In the genomic region with DNA sequence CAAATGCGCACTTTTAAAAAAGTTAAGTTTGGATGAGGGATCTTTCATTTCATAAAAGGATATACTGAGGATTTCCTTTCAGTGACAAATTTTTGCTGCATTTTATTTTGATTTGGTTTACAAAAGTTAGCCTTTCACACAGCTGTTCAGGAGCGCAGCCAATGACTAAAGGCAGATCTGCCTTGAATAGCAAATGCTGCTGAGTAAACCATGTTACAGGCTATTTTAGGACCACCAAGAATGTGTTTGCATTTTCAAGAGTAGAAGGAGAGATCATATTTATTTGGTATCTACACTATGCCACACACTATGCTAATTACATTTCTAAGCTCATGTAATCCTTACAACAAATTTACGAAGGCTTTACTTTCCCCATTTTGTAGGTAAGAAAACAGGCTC, we compare ENCODE assay signal across 26 cellular contexts.
"Had no signal": no experiment of that assay in that cellular context is flagged by ENCODE, and none has a peak within 500 bp of the region (broad histone marks: within the 10 kb centered on the region; RNA-seq: fewer than 3 reads in every experiment).

No MANE protein-coding gene starts in this region.

- H3K4me1 ChIP-seq: SJCRH30 had no signal

- H3K9me3 ChIP-seq: SJCRH30, SK-N-SH had no signal

- H3K4me3 ChIP-seq: SJCRH30 had no signal

- H3K27me3 Mint-ChIP-seq: activated CD4-positive, alpha-beta T cell treated with anti-CD3 and anti-CD28 coated beads, Interleukin-2, amount 10 ng/mL, durations not matched to agents 24 days and 14 days; activated CD8-positive, alpha-beta T cell treated with anti-CD3 and anti-CD28 coated beads for 36 hours; activated naive CD4-positive, alpha-beta T cell treated with anti-CD3 and anti-CD28 coated beads, Interleukin-2, amount 10 ng/mL, durations not matched to agents 7 days and 5 days; activated naive CD8-positive, alpha-beta T cell treated with anti-CD3 and anti-CD28 coated beads for 36 hours had no signal

- H3K27ac ChIP-seq: SJCRH30 had no signal

- H3K4me2 ChIP-seq: SK-N-SH had no signal

- H3K9ac ChIP-seq: SK-N-SH had no signal

- FAIRE-seq: TTC549 had no signal

- ATAC-seq: activated CD8-positive, alpha-beta T cell treated with anti-CD3 and anti-CD28 coated beads for 36 hours; Panc1 had no signal

- H3K4me3 Mint-ChIP-seq: activated CD4-positive, alpha-beta T cell treated with anti-CD3 and anti-CD28 coated beads, Interleukin-2, amount 10 ng/mL, durations not matched to agents 24 days and 14 days; activated CD8-positive, alpha-beta T cell treated with anti-CD3 and anti-CD28 coated beads for 36 hours; activated naive CD4-positive, alpha-beta T cell treated with anti-CD3 and anti-CD28 coated beads, Interleukin-2, amount 10 ng/mL, durations not matched to agents 7 days and 5 days; activated naive CD8-positive, alpha-beta T cell treated with anti-CD3 and anti-CD28 coated beads for 36 hours; activated T-cell treated with anti-CD3 and anti-CD28 coated beads, Interleukin-2, amount 50 U/mL, for 24 hours; activated T-helper 1 cell treated with anti-CD3 and anti-CD28 coated beads, Interleukin-12 subunit alpha, Interleukin-12 subunit beta, Interleukin-2, Interleukin-4 antibody, amounts not matched to agents 30 ng/mL and 10 ng/mL and 1 ng/mL, durations not matched to agents 14 hours and 24 hours and 36 hours; T-helper 1 cell treated with Interleukin-12 subunit alpha and Interleukin-12 subunit beta and Interleukin-4 antibody, amounts not matched to agents 30 μg/mL and 1 μg/mL, for 36 hours; T-helper 2 cell treated with Interferon-gamma antibody and Interleukin-4, amounts not matched to agents 5 μg/mL and 100 μg/mL, for 36 hours had no signal

- H3K36me3 ChIP-seq: SJCRH30 had no signal

- H3K27ac Mint-ChIP-seq: activated CD8-positive, alpha-beta T cell treated with anti-CD3 and anti-CD28 coated beads for 36 hours; activated naive CD4-positive, alpha-beta T cell treated with anti-CD3 and anti-CD28 coated beads, Interleukin-2, amount 10 ng/mL, durations not matched to agents 7 days and 5 days; activated naive CD8-positive, alpha-beta T cell treated with anti-CD3 and anti-CD28 coated beads for 36 hours; activated T-cell treated with anti-CD3 and anti-CD28 coated beads, Interleukin-2, amount 50 U/mL, for 24 hours had no signal

- DNase-seq: activated CD4-positive, alpha-beta T cell treated with anti-CD3 and anti-CD28 coated beads, Interleukin-2, amount 10 ng/mL, durations not matched to agents 24 days and 14 days; activated CD4-positive, alpha-beta T cell treated with anti-CD3 and anti-CD28 coated beads, Interleukin-2, amount 50 U/mL, for 4 hours; activated CD8-positive, alpha-beta T cell treated with anti-CD3 and anti-CD28 coated beads for 36 hours; activated gamma-delta T cell treated with Interleukin-2 at 50 U/mL for 16 hours; activated naive CD4-positive, alpha-beta T cell treated with anti-CD3 and anti-CD28 coated beads, Interleukin-2, amount 10 ng/mL, durations not matched to agents 7 days and 5 days; activated naive CD8-positive, alpha-beta T cell treated with anti-CD3 and anti-CD28 coated beads for 36 hours; activated T-cell treated with anti-CD3 and anti-CD28 coated beads, Interleukin-2, amount 50 U/mL, for 24 hours; amniotic stem cell; aorta; KG1; NCI-H1105; NCI-H1417 treated with DMSO at 0.1 percent for 48 hours; NCI-H187 treated with DMSO at 0.1 percent for 48 hours; NCI-H2081; NCI-H226; NCI-H446 treated with DMSO at 0.1 percent for 48 hours; NCI-H524; NCI-H69; SHP77; SK-N-SH had no signal

- H3K27me3 ChIP-seq: SJCRH30 had no signal

- H3K9me3 Mint-ChIP-seq: activated CD8-positive, alpha-beta T cell treated with anti-CD3 and anti-CD28 coated beads for 36 hours; activated naive CD4-positive, alpha-beta T cell treated with anti-CD3 and anti-CD28 coated beads, Interleukin-2, amount 10 ng/mL, durations not matched to agents 7 days and 5 days; activated naive CD8-positive, alpha-beta T cell treated with anti-CD3 and anti-CD28 coated beads for 36 hours; activated T-cell treated with anti-CD3 and anti-CD28 coated beads, Interleukin-2, amount 50 U/mL, for 24 hours; T-helper 2 cell treated with Interferon-gamma antibody and Interleukin-4, amounts not matched to agents 5 μg/mL and 100 μg/mL, for 36 hours had no signal
